ENCODE assay signal across 8 cellular contexts in the genomic region with DNA sequence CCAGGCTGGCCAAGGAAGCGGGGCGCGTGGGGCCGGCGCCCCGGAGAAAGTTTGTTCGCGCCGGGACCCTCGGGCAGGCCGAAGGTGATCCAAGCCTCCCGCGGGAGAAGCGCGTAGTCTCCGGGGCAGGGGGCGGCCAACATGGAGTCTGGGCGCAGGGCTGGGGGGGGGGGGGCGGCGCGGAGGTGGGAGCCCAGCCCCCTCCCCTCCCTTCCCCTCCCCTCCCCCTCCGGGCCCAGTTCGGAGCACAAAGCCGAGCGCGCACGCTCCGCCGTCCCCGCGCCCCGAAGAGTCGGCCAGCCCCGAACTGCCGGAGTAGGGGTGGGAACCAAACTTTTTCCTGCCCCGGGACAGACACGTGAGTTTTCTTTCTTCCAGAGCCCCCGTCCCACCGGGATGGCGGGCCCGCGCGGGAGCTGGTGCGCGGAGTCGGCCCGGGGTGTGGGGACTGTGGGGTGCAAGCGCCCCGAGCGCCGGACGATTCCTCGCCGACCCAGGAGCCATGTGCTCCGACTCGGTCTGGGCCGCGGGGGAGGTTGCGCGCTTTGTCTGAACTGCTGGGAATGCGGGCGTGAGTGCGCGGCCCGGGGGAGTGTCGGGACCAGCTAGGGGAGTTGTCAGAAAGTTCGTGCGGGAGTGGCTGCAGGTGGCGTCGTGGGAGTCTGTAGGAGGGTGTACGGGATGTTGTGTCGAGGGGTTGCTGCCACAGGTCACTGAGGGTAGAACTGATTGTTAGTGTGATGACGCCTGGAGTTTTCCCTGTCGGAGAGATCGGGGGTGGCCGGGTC. TPM values are rescaled to one million over a fixed set of nuclear protein-coding genes. Genes with fewer than 3 reads are reported as not detected.
A peak's percentile ranks its signal among the peaks of the same experiment; 100 is the strongest.
DNase-seq lines count a peak whose midpoint lies in the region; ATAC-seq and TF ChIP-seq lines count a peak whose summit lies in the region.

No MANE protein-coding gene starts in this region.

- H3K27me3 Mint-ChIP-seq in Caco-2 (ENCODE audit: insufficient read depth, unreplicated experiment): no peaks in the 10 kb centered on the region
- H3K27me3 Mint-ChIP-seq in IgD-negative memory B cell: no peaks in the 10 kb centered on the region

- no TSS peak for BruUV-seq in Caco-2 (replicated peaks; lab: Mats Ljungman, UMichigan)

- DNase-seq in Caco-2: peak; percentile 89 to 90
- DNase-seq in UCSD-AML1 (lab: John Stamatoyannopoulos, UW; ENCODE audit: unreplicated experiment): peak; percentile 62
- DNase-seq in cardiac fibroblast (ENCODE audit: low read depth in 2 of 2): peak; percentile 49 to 62
- peak; percentile 96 for DNase-seq in left kidney (ENCODE audit: low read depth, low spot score)
- peak; percentile 53 for DNase-seq in stimulated activated CD4-positive, alpha-beta T cell treated with anti-CD3 and anti-CD28 coated beads, Interleukin-4, amount 100 ng/mL, for 24 hours

- no peaks in the 10 kb centered on the region for H3K27me3 ChIP-seq in Caco-2 (replicated peaks; ENCODE audit: control insufficient read depth, insufficient read depth, low read length)

- H3K27ac Mint-ChIP-seq in Caco-2 (ENCODE audit: unreplicated experiment): peak overlapping the region; percentile 62
- peak overlapping the region; percentile 91 to 100 (median 93) for H3K27ac Mint-ChIP-seq in IgD-negative memory B cell

- peaks cover 29% of the 10 kb centered on the region for H3K4me1 ChIP-seq in Caco-2

- ATAC-seq in HG02885 (IDR thresholded peaks at IDR 0.05; ENCODE audit: poor library complexity, unreplicated experiment) (no peak), HG03520 (IDR thresholded peaks at IDR 0.05; ENCODE audit: unreplicated experiment) (no peak)

- intact Hi-C loops in Caco-2 (cut with micrococcal nuclease; ENCODE audit: unreplicated experiment): loop anchor here (1.0 kb wide), 2 partner anchors 18 to 31 kb away; a partner anchor contains a TSS

- no peaks in the 10 kb centered on the region for H3K9me3 ChIP-seq in Caco-2

- H3K4me1 Mint-ChIP-seq in Caco-2 (ENCODE audit: low read depth, unreplicated experiment) (peaks cover 12% of the 10 kb centered on the region), IgD-negative memory B cell (peaks cover 17 to 30% (median 26%) of the 10 kb centered on the region in 3 donors)

- H3K36me3 ChIP-seq in Caco-2 (ENCODE audit: control insufficient read depth, insufficient read depth, low read length): peaks cover 8% of the 10 kb centered on the region

- CTCF ChIA-PET in Caco-2 (lab: Charles Lee): interaction anchor here (0.8 to 3.2 kb wide), 6 partner anchors 14 to 180 kb away, joined by 3 to 31 read pairs (median 6); a partner anchor contains a TSS

- POLR2A ChIA-PET in Caco-2 (lab: Charles Lee): interaction anchor here (0.5 to 1.4 kb wide), 6 partner anchors 14 to 617 kb away, joined by 3 to 16 read pairs (median 6); a partner anchor contains a TSS

- peaks cover 27% of the 10 kb centered on the region for H3K36me3 Mint-ChIP-seq in Caco-2 (ENCODE audit: insufficient read depth, unreplicated experiment)
- peaks cover 4% of the 10 kb centered on the region for H3K36me3 Mint-ChIP-seq in IgD-negative memory B cell

- no peaks in the 10 kb centered on the region for H3K9me3 Mint-ChIP-seq in Caco-2 (ENCODE audit: unreplicated experiment)
- H3K9me3 Mint-ChIP-seq in IgD-negative memory B cell: no peaks in the 10 kb centered on the region

- H3K4me3 Mint-ChIP-seq in Caco-2 (ENCODE audit: unreplicated experiment) (peak overlapping the region; percentile 79), IgD-negative memory B cell (peak overlapping the region; percentile 89 to 97 (median 94))

- TF ChIP-seq CTCF in Caco-2 (IDR thresholded peaks at IDR 0.05; ENCODE audit: insufficient read depth in 1 of 2, low read depth in 1 of 2, low read length in 1 of 2, severe bottlenecking in 1 of 2, unreplicated experiment in 1 of 2) (peak in 1 of 2 experiments; percentile 25), cardiac fibroblast (IDR thresholded peaks at IDR 0.05; ENCODE audit: low read depth, low read length) (no peak)

- H3K4me3 ChIP-seq in Caco-2 (ENCODE audit: low read depth, low read length) (peak overlapping the region; percentile 82), cardiac fibroblast (replicated peaks in 1 of 2; ENCODE audit: low read depth in 2 of 2, low read length in 2 of 2) (peak overlapping the region; percentile 64 to 85)

RNA-seq across cellular contexts. Expression of a gene that starts 1.1 kb away (rescaled TPM):
- 58.4 and 60.6 TPM in 2 replicates for total RNA-seq in Caco-2 (2022)
- polyA plus RNA-seq in IgD-negative memory B cell: 36.3 TPM

RNA-seq across cellular contexts. Expression of a gene that starts 31.1 kb away (rescaled TPM):
- total RNA-seq in Caco-2 (2022): 279 and 282 TPM in 2 replicates
- polyA plus RNA-seq in IgD-negative memory B cell: 126 TPM

RNA-seq across cellular contexts. Expression of a gene that starts 33.2 kb away (rescaled TPM):
- 382 and 446 TPM in 2 replicates for total RNA-seq in Caco-2 (2022)
- 2.9 TPM for polyA plus RNA-seq in IgD-negative memory B cell
